In genomic region chr12:2168808-2169207, GRCh38 we compare ENCODE assay signal across 19 cellular contexts.
DNase-seq lines count a peak whose midpoint lies in the region; ATAC-seq, FAIRE-seq and TF ChIP-seq lines count a peak whose summit lies in the region.
"Had no signal": no experiment of that assay in that cellular context is flagged by ENCODE, and none has a peak within 500 bp of the region (broad histone marks: within the 10 kb centered on the region; RNA-seq: fewer than 3 reads in every experiment).

No MANE protein-coding gene starts in this region.

- ATAC-seq in HepG2 = peak; percentile 97
- no peak for ATAC-seq in activated CD4-positive, CD25-positive, alpha-beta regulatory T cell treated with anti-CD3 and anti-CD28 coated beads, Interleukin-2, amount 50 U/mL, for 24 hours
- ATAC-seq: activated T-cell treated with anti-CD3 and anti-CD28 coated beads, Interleukin-2, amount 50 U/mL, for 72 hours; naive thymus-derived CD8-positive, alpha-beta T cell; T-helper 17 cell had no signal

- peak overlapping the region; percentile 57 for H3K4me2 ChIP-seq in HepG2 (ENCODE audit: low read depth, low read length)

- BruUV-seq in HepG2 (replicated peaks; lab: Mats Ljungman, UMichigan) = no TSS peak

- TF ChIP-seq POLR2A in HepG2 (IDR thresholded peaks at IDR 0.05; ENCODE audit: insufficient read depth in 1 of 2, low read depth in 2 of 2, low read length in 2 of 2) = no peak

- H3K4me1 ChIP-seq in HepG2 (ENCODE audit: insufficient read depth, low read length) = peaks cover 32% of the 10 kb centered on the region

- H3K9ac ChIP-seq in HepG2 (ENCODE audit: insufficient read depth, low read depth, low read length) = no peak overlapping the region; the same call in 1 of the 2 replicates

- TF ChIP-seq CTCF in bronchial epithelial cell (IDR thresholded peaks at IDR 0.05; ENCODE audit: insufficient read depth, low read length, severe bottlenecking) (no peak), HepG2 (CRISPR knock-in tag; IDR thresholded peaks at IDR 0.05) (no peak)

- TF ChIP-seq EP300 in HepG2 (IDR thresholded peaks at IDR 0.05; ENCODE audit: low read depth in 2 of 2, low read length in 2 of 2) (peak in 1 of 2 experiments; percentile 50; a peak in 1 of 4 replicates), HepG2 (CRISPR knock-in tag; IDR thresholded peaks at IDR 0.05; ENCODE audit: borderline replicate concordance) (peak; percentile 26; the same call in 1 of the 2 replicates)

- no peaks in the 10 kb centered on the region for H4K20me1 ChIP-seq in HepG2 (ENCODE audit: insufficient read depth, low read length)

- DNase-seq in Caki2 (ENCODE audit: low read depth) (peak; percentile 41), HuH-7.5 (ENCODE audit: low spot score) (peak; percentile 67), bronchial epithelial cell (ENCODE audit: low read depth) (peak; percentile 29), HepG2 (ENCODE audit: low spot score) (peak; percentile 81), SKM-1 treated with dmso at 0.1 percent for 144 hours (lab: John Stamatoyannopoulos, UW; ENCODE audit: unreplicated experiment) (no peak), cortex of kidney (lab: John Stamatoyannopoulos, UW) (no peak)
- DNase-seq in activated naive CD4-positive, alpha-beta T cell (lab: John Stamatoyannopoulos, UW) = no peak
- DNase-seq: activated T-cell treated with anti-CD3 and anti-CD28 coated beads, Interleukin-2, amount 50 U/mL, for 72 hours; amniotic stem cell; GOT3; islet precursor cell; naive thymus-derived CD8-positive, alpha-beta T cell; NCI-H510A; stimulated activated CD4-positive, alpha-beta T cell treated with anti-CD3 and anti-CD28 coated beads, Interleukin-1b, Interleukin-23, amount 100 ng/mL, for 48 hours; T-helper 17 cell had no signal

- POLR2A ChIA-PET in HepG2 (lab: Yijun Ruan, JAX) = no interaction called here

- H3K36me3 ChIP-seq in bronchial epithelial cell (ENCODE audit: control insufficient read depth, insufficient read depth, low read length) (no peaks in the 10 kb centered on the region), HepG2 (replicated peaks in 1 of 2; ENCODE audit: control insufficient read depth in 1 of 2, insufficient read depth in 2 of 2, low read length in 2 of 2) (no peaks in the 10 kb centered on the region)
- H3K36me3 ChIP-seq: vagina had no signal

- intact Hi-C loops in HepG2 (cut with micrococcal nuclease; ENCODE audit: unreplicated experiment) = no loop called here

- H3K4me3 ChIP-seq in bronchial epithelial cell (ENCODE audit: low read depth, low read length) (no peak overlapping the region), HepG2 (replicated peaks in 1 of 3; ENCODE audit: insufficient read depth in 1 of 3, low read depth in 2 of 3, low read length in 3 of 3) (peak overlapping the region in 1 of 3 experiments; percentile 9; a peak in 1 of 6 replicates)
- H3K4me3 ChIP-seq: vagina had no signal

- H2AFZ ChIP-seq in HepG2 (ENCODE audit: low read length) = no peak overlapping the region

- H3K79me2 ChIP-seq in HepG2 (ENCODE audit: insufficient read depth, low read length) = no peaks in the 10 kb centered on the region

- no peak for FAIRE-seq in bronchial epithelial cell (lab: Jason Lieb, UNC)
- FAIRE-seq in HepG2 (lab: Jason Lieb, UNC) = peak; percentile 72
- FAIRE-seq: frontal cortex, G401.6 had no signal

- no peaks in the 10 kb centered on the region for H3K9me3 ChIP-seq in HepG2 (ENCODE audit: low read length)
- H3K9me3 ChIP-seq: vagina had no signal

- no peak overlapping the region for H3K27ac ChIP-seq in HepG2 (ENCODE audit: extremely low read length, insufficient read depth, low read length)
- H3K27ac ChIP-seq: vagina had no signal

- H3K27me3 ChIP-seq in bronchial epithelial cell (ENCODE audit: control insufficient read depth, insufficient read depth, low read length) (no peaks in the 10 kb centered on the region), HepG2 (ENCODE audit: control insufficient read depth in 1 of 2, insufficient read depth in 2 of 2, low read length in 2 of 2) (peaks cover 0 to 7% of the 10 kb centered on the region in 2 experiments; a peak in 4 of 5 replicates)
- H3K27me3 ChIP-seq: vagina had no signal

- CTCF ChIA-PET in HepG2 (lab: Yijun Ruan, JAX; ENCODE audit: low intra/inter-chr PET ratio, low total read pairs) = no interaction called here

- no peak for TF ChIP-seq RAD21 in HepG2 (CRISPR knock-in tag; IDR thresholded peaks at IDR 0.05)

- in situ Hi-C loops in Caki2 (cut with HindIII; ENCODE audit: low pct_unique_long_range_greater_than_20kb, low sequenced_read_pairs) = no loop called here
- in situ Hi-C loops in HepG2 (cut with HindIII; ENCODE audit: extremely low pct_ligation_motif_present, low pct_unique_long_range_greater_than_20kb) = no loop called here

- WGBS in HepG2 (ENCODE audit: low lambda C conversion rate) = 0% methylated on average over 3 of the region's 6 CpGs

TF ChIP-seq in HepG2, 621 proteins besides CTCF, POLR2A, EP300 and RAD21 (continues in another document):
- TF ChIP-seq FOXP4 (CRISPR knock-in tag; IDR thresholded peaks at IDR 0.05) (peak; percentile 38; the same call in 1 of the 2 replicates), SMAD3 (CRISPR knock-in tag; IDR thresholded peaks at IDR 0.05) (0 out of 2 replicates have a peak, but pooled peaks have one; percentile 51), AHDC1 (CRISPR knock-in tag; IDR thresholded peaks at IDR 0.05; ENCODE audit: borderline replicate concordance) (peak; percentile 83; the same call in 1 of the 2 replicates), SAP130 (CRISPR knock-in tag; IDR thresholded peaks at IDR 0.05; ENCODE audit: low read depth) (peak; percentile 59), SNAPC5 (CRISPR knock-in tag; IDR thresholded peaks at IDR 0.05; ENCODE audit: borderline replicate concordance) (no peak), MED1 (CRISPR knock-in tag; IDR thresholded peaks at IDR 0.05) (peak; percentile 59; the same call in 1 of the 2 replicates), XRCC5 (optimal IDR thresholded peaks at IDR 0.05; ENCODE audit: low read length) (peak; percentile 46), BCL6 (CRISPR knock-in tag; IDR thresholded peaks at IDR 0.05) (peak; percentile 99)

Comparison
In these comparisons a context has a peak if more than half of its experiments do, and no peak if none do; other contexts are left out.
1. DNase-seq: peak in Caki2 (single experiment), HuH-7.5 (single experiment), bronchial epithelial cell (single experiment) and HepG2 (single experiment); none in SKM-1 treated with dmso at 0.1 percent for 144 hours (single experiment), cortex of kidney (single experiment) and activated naive CD4-positive, alpha-beta T cell (0 of 4).